ENCODE assay signal across 19 cellular contexts in genomic region chr5:90909091-90909503, GRCh38.
A peak's percentile ranks its signal among the peaks of the same experiment; 100 is the strongest.
DNase-seq lines count a peak whose midpoint lies in the region; ATAC-seq and TF ChIP-seq lines count a peak whose summit lies in the region.
"Had no signal": no experiment of that assay in that cellular context is flagged by ENCODE, and none has a peak within 500 bp of the region (broad histone marks: within the 10 kb centered on the region; RNA-seq: fewer than 3 reads in every experiment).

No MANE protein-coding gene starts in this region.

- DNase-seq in H9 (no peak), ascending aorta (ENCODE audit: low spot score in 2 of 2) (no peak), fibroblast of the conjunctiva (ENCODE audit: low read depth) (peak; percentile 51), psoas muscle (no peak), ureter (ENCODE audit: low spot score) (no peak), caudate nucleus (lab: John Stamatoyannopoulos, UW) (no peak)
- DNase-seq: activated CD4-positive, alpha-beta T cell treated with anti-CD3 and anti-CD28 coated beads, Interleukin-2, amount 10 ng/mL, durations not matched to agents 7 days and 5 days; GDM1; NCI-H1105; NCI-H524; retina; substantia nigra had no signal

- peak overlapping the region in 2 of 3 experiments; percentile 0 to 44; a peak in 3 of 7 replicates for H3K27ac Mint-ChIP-seq in H9
- H3K27ac Mint-ChIP-seq: activated CD4-positive, alpha-beta T cell treated with anti-CD3 and anti-CD28 coated beads, Interleukin-2, amount 10 ng/mL, durations not matched to agents 7 days and 5 days; activated T-helper 2 cell treated with anti-CD3 and anti-CD28 coated beads, Interferon-gamma antibody, Interleukin-2, Interleukin-4, amounts not matched to agents 10 μg/mL and 5 μg/mL and 100 μg/mL, durations not matched to agents 14 hours and 24 hours and 36 hours; T-helper 2 cell treated with Interferon-gamma antibody and Interleukin-4, amounts not matched to agents 5 μg/mL and 100 μg/mL, for 36 hours had no signal

- WGBS in H9 (ENCODE audit: extremely low coverage, insufficient read length, low lambda C conversion rate): no CpG with 5 or more reads among the region's 3 CpGs
- WGBS in psoas muscle, 3 donors: 3 to 9% (median 5%) methylated on average over 3 of the region's 3 CpGs

- H3K4ac ChIP-seq in H9 (ENCODE audit: low read depth, low read length): no peak overlapping the region

- no peaks in the 10 kb centered on the region for H3K27me3 Mint-ChIP-seq in H9 (ENCODE audit: low read depth)

- H4K20me1 ChIP-seq in H9 (ENCODE audit: control insufficient read depth, insufficient read depth, insufficient read length): no peaks in the 10 kb centered on the region
- H4K20me1 ChIP-seq: BLaER1 treated with 17β-estradiol and CSF1 and Interleukin-3, amounts not matched to agents 10 nM and 100 nM had no signal

- intact Hi-C loops in ascending aorta (cut with DNase I) (no loop called here), psoas muscle (cut with DNase I) (no loop called here)

- no peak overlapping the region for H4K91ac ChIP-seq in H9 (ENCODE audit: insufficient read length, low read depth, low read length)

- H2BK120ac ChIP-seq in H9 (ENCODE audit: low read depth, low read length, poor library complexity, severe bottlenecking): no peak overlapping the region

- H2BK5ac ChIP-seq in H9 (ENCODE audit: insufficient read length, low read length): no peak overlapping the region

- no peak overlapping the region for H3K4me3 Mint-ChIP-seq in H9
- H3K4me3 Mint-ChIP-seq: activated CD4-positive, alpha-beta T cell treated with anti-CD3 and anti-CD28 coated beads, Interleukin-2, amount 10 ng/mL, durations not matched to agents 7 days and 5 days; central memory CD8-positive, alpha-beta T cell; T-helper 2 cell treated with Interferon-gamma antibody and Interleukin-4, amounts not matched to agents 5 μg/mL and 100 μg/mL, for 36 hours had no signal

- H3K9ac ChIP-seq in H9 (ENCODE audit: extremely low read depth, insufficient read length, low read length): no peak overlapping the region
- H3K9ac ChIP-seq: BLaER1 treated with 17β-estradiol and CSF1 and Interleukin-3, amounts not matched to agents 10 nM and 100 nM had no signal

- peak overlapping the region; percentile 0 for H3K27ac ChIP-seq in H9 (ENCODE audit: insufficient read length, low read depth, low read length)
- peak overlapping the region; percentile 26 to 60 for H3K27ac ChIP-seq in ascending aorta
- H3K27ac ChIP-seq in psoas muscle: peak overlapping the region; percentile 19
- H3K27ac ChIP-seq in caudate nucleus (ENCODE audit: low read depth, low read length): no peak overlapping the region
- H3K27ac ChIP-seq: BLaER1 treated with 17β-estradiol and CSF1 and Interleukin-3, amounts not matched to agents 10 nM and 100 nM had no signal

- H3K79me1 ChIP-seq in H9 (ENCODE audit: insufficient read depth, low read depth, low read length, poor library complexity, severe bottlenecking): no peaks in the 10 kb centered on the region

- no peak overlapping the region for H2BK20ac ChIP-seq in H9 (ENCODE audit: low read depth, low read length, poor library complexity, severe bottlenecking)

- H2BK15ac ChIP-seq in H9 (ENCODE audit: low read depth, low read length): no peak overlapping the region

- H3K23me2 ChIP-seq in H9 (ENCODE audit: insufficient read length, low read depth, low read length, poor library complexity, severe bottlenecking): no peaks in the 10 kb centered on the region

- no peaks in the 10 kb centered on the region; the same call in 1 of the 2 replicates for H3K4me1 ChIP-seq in H9 (ENCODE audit: insufficient read depth, low read length)
- no peaks in the 10 kb centered on the region for H3K4me1 ChIP-seq in ascending aorta
- peaks cover 3% of the 10 kb centered on the region for H3K4me1 ChIP-seq in psoas muscle

- no peaks in the 10 kb centered on the region for H3K36me3 ChIP-seq in ascending aorta
- H3K36me3 ChIP-seq in psoas muscle (ENCODE audit: insufficient read depth in 1 of 2, low read depth in 1 of 2): no peaks in the 10 kb centered on the region
- H3K36me3 ChIP-seq: BLaER1 treated with 17β-estradiol and CSF1 and Interleukin-3, amounts not matched to agents 10 nM and 100 nM had no signal

- peak in 2 of 4 donors; percentile 30 to 51 for ATAC-seq in psoas muscle
- ATAC-seq in HG02610 (IDR thresholded peaks at IDR 0.05; ENCODE audit: unreplicated experiment): no peak
- ATAC-seq in GM19395 (IDR thresholded peaks at IDR 0.05; ENCODE audit: unreplicated experiment): no peak
- ATAC-seq: HCT116 had no signal

- no peak overlapping the region for H4K5ac ChIP-seq in H9 (ENCODE audit: insufficient read length, low read depth, low read length)

- H2BK12ac ChIP-seq in H9 (ENCODE audit: insufficient read length, low read depth, low read length): no peak overlapping the region

- H3K18ac ChIP-seq in H9 (ENCODE audit: insufficient read length, low read depth, low read length): no peak overlapping the region

- no peak overlapping the region for H3K14ac ChIP-seq in H9 (ENCODE audit: insufficient read depth, low read length)

- TF ChIP-seq CTCF in H9 (conservative IDR thresholded peaks at IDR 0.05) (no peak), ascending aorta (IDR thresholded peaks at IDR 0.05) (no peak), psoas muscle (IDR thresholded peaks at IDR 0.05) (no peak)

- H3K4me1 Mint-ChIP-seq in H9: peaks cover 16 to 24% of the 10 kb centered on the region in 2 experiments
- H3K4me1 Mint-ChIP-seq: activated CD4-positive, alpha-beta T cell treated with anti-CD3 and anti-CD28 coated beads, Interleukin-2, amount 10 ng/mL, durations not matched to agents 7 days and 5 days; central memory CD8-positive, alpha-beta T cell had no signal

- no peak overlapping the region for H3K23ac ChIP-seq in H9 (ENCODE audit: insufficient read length, low read depth, low read length)

- no peak overlapping the region for H2AFZ ChIP-seq in H9 (ENCODE audit: low read length)

- no peaks in the 10 kb centered on the region for H3K79me2 ChIP-seq in H9 (ENCODE audit: insufficient read depth, low read length)

- peaks cover 0 to 5% (median 4%) of the 10 kb centered on the region in 3 experiments; a peak in 3 of 7 replicates for H3K36me3 Mint-ChIP-seq in H9 (ENCODE audit: insufficient read depth in 1 of 3, low read depth in 3 of 3)

- H3K27me3 ChIP-seq in H9 (ENCODE audit: insufficient read depth, low read length) (no peaks in the 10 kb centered on the region), ascending aorta (no peaks in the 10 kb centered on the region), psoas muscle (ENCODE audit: insufficient read depth in 3 of 3, low read length in 2 of 3) (no peaks in the 10 kb centered on the region)
- H3K27me3 ChIP-seq: BLaER1 treated with 17β-estradiol and CSF1 and Interleukin-3, amounts not matched to agents 10 nM and 100 nM had no signal

- no peak overlapping the region for H3K56ac ChIP-seq in H9 (ENCODE audit: insufficient read length, low read depth, low read length)

- no peak overlapping the region for H3K4me3 ChIP-seq in ascending aorta
- no peak overlapping the region for H3K4me3 ChIP-seq in psoas muscle
- H3K4me3 ChIP-seq: BLaER1 treated with 17β-estradiol and CSF1 and Interleukin-3, amounts not matched to agents 10 nM and 100 nM had no signal

- H3K9me3 ChIP-seq in H9 (ENCODE audit: control insufficient read depth, low read depth, low read length) (no peaks in the 10 kb centered on the region), ascending aorta (no peaks in the 10 kb centered on the region), psoas muscle (no peaks in the 10 kb centered on the region)
- H3K9me3 ChIP-seq: BLaER1 treated with 17β-estradiol and CSF1 and Interleukin-3, amounts not matched to agents 10 nM and 100 nM had no signal

- H3T11ph ChIP-seq in H9 (ENCODE audit: low read length): no peak overlapping the region

- no peaks in the 10 kb centered on the region for H3K9me3 Mint-ChIP-seq in H9
- H3K9me3 Mint-ChIP-seq: activated CD4-positive, alpha-beta T cell treated with anti-CD3 and anti-CD28 coated beads, Interleukin-2, amount 10 ng/mL, durations not matched to agents 7 days and 5 days; activated T-helper 2 cell treated with anti-CD3 and anti-CD28 coated beads, Interferon-gamma antibody, Interleukin-2, Interleukin-4, amounts not matched to agents 10 μg/mL and 5 μg/mL and 100 μg/mL, durations not matched to agents 14 hours and 24 hours and 36 hours; central memory CD8-positive, alpha-beta T cell; T-helper 2 cell treated with Interferon-gamma antibody and Interleukin-4, amounts not matched to agents 5 μg/mL and 100 μg/mL, for 36 hours had no signal

- no peak overlapping the region for H2AK5ac ChIP-seq in H9 (ENCODE audit: insufficient read length, low read length)

- H4K8ac ChIP-seq in H9 (replicated peaks; ENCODE audit: insufficient read length, low read depth, low read length): no peak overlapping the region

- H3K4me2 ChIP-seq in H9 (ENCODE audit: insufficient read depth, insufficient read length, low read length): no peak overlapping the region
- H3K4me2 ChIP-seq: BLaER1 treated with 17β-estradiol and CSF1 and Interleukin-3, amounts not matched to agents 10 nM and 100 nM had no signal
